In genomic region chr1:115359787-115360452, GRCh38 we compare ENCODE assay signal across 1 cellular context.
DNase-seq lines count a peak whose midpoint lies in the region; ATAC-seq lines count a peak whose summit lies in the region.
"Not testable (repeated sequence)": the region's sequence is repeated elsewhere in the genome, so short reads cannot be mapped to it uniquely, and the experiment has no call there.

No MANE protein-coding gene starts in this region.

- not testable (repeated sequence) for DNase-seq in stimulated activated naive CD8-positive, alpha-beta T cell treated with anti-CD3 and anti-CD28 coated beads, Interleukin-15, amount 100 ng/mL, for 72 hours

- ATAC-seq in stimulated activated naive CD8-positive, alpha-beta T cell treated with anti-CD3 and anti-CD28 coated beads, Interleukin-15, amount 100 ng/mL, for 72 hours: peak; percentile 50

- H3K4me1 Mint-ChIP-seq in stimulated activated naive CD8-positive, alpha-beta T cell treated with anti-CD3 and anti-CD28 coated beads, Interleukin-15, amount 100 ng/mL, for 72 hours: not testable (repeated sequence)

- not testable (repeated sequence) for H3K27me3 Mint-ChIP-seq in stimulated activated naive CD8-positive, alpha-beta T cell treated with anti-CD3 and anti-CD28 coated beads, Interleukin-15, amount 100 ng/mL, for 72 hours

- peaks cover 12 to 17% of the 10 kb centered on the region in 2 donors for H3K9me3 Mint-ChIP-seq in stimulated activated naive CD8-positive, alpha-beta T cell treated with anti-CD3 and anti-CD28 coated beads, Interleukin-15, amount 100 ng/mL, for 72 hours

- H3K27ac Mint-ChIP-seq in stimulated activated naive CD8-positive, alpha-beta T cell treated with anti-CD3 and anti-CD28 coated beads, Interleukin-15, amount 100 ng/mL, for 72 hours: not testable (repeated sequence)

- H3K4me3 Mint-ChIP-seq in stimulated activated naive CD8-positive, alpha-beta T cell treated with anti-CD3 and anti-CD28 coated beads, Interleukin-15, amount 100 ng/mL, for 72 hours: not testable (repeated sequence)
